ENCODE assay signal across 1 cellular context in genomic region chr5:36494756-36495637, GRCh38.
TF ChIP-seq lines count a peak whose summit lies in the region.

No MANE protein-coding gene starts in this region.

TF ChIP-seq in GM23338, 12 proteins besides CTCF, POLR2A, EP300 and RAD21:
- TF ChIP-seq ZNF462 (CRISPR knock-in tag; IDR thresholded peaks at IDR 0.05) (no peak), EZH2 (IDR thresholded peaks at IDR 0.05; ENCODE audit: low read depth, unreplicated experiment) (no peak), JUNB (IDR thresholded peaks at IDR 0.05; ENCODE audit: unreplicated experiment) (no peak)
